In genomic region chr6:165717732-165718465, GRCh38 we compare ENCODE assay signal across 21 cellular contexts. TPM values are rescaled to one million over a fixed set of nuclear protein-coding genes. Genes with fewer than 3 reads are reported as not detected.
DNase-seq lines count a peak whose midpoint lies in the region; ATAC-seq and TF ChIP-seq lines count a peak whose summit lies in the region.
"Had no signal": no experiment of that assay in that cellular context is flagged by ENCODE, and none has a peak within 500 bp of the region (broad histone marks: within the 10 kb centered on the region; RNA-seq: fewer than 3 reads in every experiment).

No MANE protein-coding gene starts in this region.

- no peaks in the 10 kb centered on the region for H3K27me3 ChIP-seq in ACC112 (ENCODE audit: insufficient read depth, low read length)
- no peaks in the 10 kb centered on the region; the same call in 1 of the 2 replicates for H3K27me3 ChIP-seq in PC-3 (ENCODE audit: low read length)
- H3K27me3 ChIP-seq in colonic mucosa = no peaks in the 10 kb centered on the region
- H3K27me3 ChIP-seq: adrenal gland had no signal

- H3K9ac ChIP-seq in PC-3 (ENCODE audit: low read length) = no peak overlapping the region
- no peak overlapping the region for H3K9ac ChIP-seq in colonic mucosa (ENCODE audit: low read depth in 2 of 2, low read length in 2 of 2)

- no peaks in the 10 kb centered on the region for H3F3A ChIP-seq in PC-3 (ENCODE audit: low read length, unreplicated experiment)

- H3K4me1 ChIP-seq in ACC112 (ENCODE audit: control insufficient read depth, insufficient read depth, low read length, unreplicated experiment) (peaks cover 9% of the 10 kb centered on the region), PC-3 (ENCODE audit: insufficient read depth, low read length) (no peaks in the 10 kb centered on the region), mesodermal cell (ENCODE audit: control insufficient read depth, insufficient read depth, low read length, poor library complexity, severe bottlenecking) (peaks cover 15% of the 10 kb centered on the region), colonic mucosa (no peaks in the 10 kb centered on the region)
- H3K4me1 ChIP-seq: adrenal gland, lower lobe of right lung, prostate gland had no signal

- DNase-seq in PC-3 (peak; percentile 10), cardiac fibroblast (ENCODE audit: low read depth in 2 of 2) (peak; percentile 66 to 73), colonic mucosa (no peak), LoVo (ENCODE audit: low spot score) (no peak), cerebellar cortex (ENCODE audit: low spot score) (no peak), NCI-H748 (lab: John Stamatoyannopoulos, UW; ENCODE audit: unreplicated experiment) (no peak)
- DNase-seq: activated CD4-positive, CD25-positive, alpha-beta regulatory T cell; adrenal gland; CD8-positive, alpha-beta T cell; cortex of kidney; lower lobe of right lung; natural killer cell; NCI-H1436 treated with DMSO at 0.1 percent for 48 hours; NK-92 treated with Interleukin-12 subunit alpha and Interleukin-12 subunit beta, amount 100 ng/mL, for 24 hours; Right ventricle myocardium superior had no signal

- H3K4me3 ChIP-seq in ACC112 (ENCODE audit: low read depth, low read length) (no peak overlapping the region), PC-3 (ENCODE audit: low read length) (no peak overlapping the region), cardiac fibroblast (replicated peaks in 1 of 2; ENCODE audit: low read depth in 2 of 2, low read length in 2 of 2) (no peak overlapping the region), mesodermal cell (ENCODE audit: extremely low read depth, insufficient read depth, low read length, poor library complexity, severe bottlenecking) (no peak overlapping the region), colonic mucosa (no peak overlapping the region)
- H3K4me3 ChIP-seq: adrenal gland, lower lobe of right lung, prostate gland had no signal

- CTCF ChIA-PET in PC-3 (lab: Charles Lee) = no interaction called here

- H3K9me3 ChIP-seq in PC-3 (ENCODE audit: low read length) = no peaks in the 10 kb centered on the region
- H3K9me3 ChIP-seq in mesodermal cell (ENCODE audit: control insufficient read depth, low read length) = no peaks in the 10 kb centered on the region
- H3K9me3 ChIP-seq in colonic mucosa = no peaks in the 10 kb centered on the region
- H3K9me3 ChIP-seq: adrenal gland, lower lobe of right lung, prostate gland had no signal

- H4K20me1 ChIP-seq in PC-3 (ENCODE audit: low read length) = no peaks in the 10 kb centered on the region

- 0 out of 2 replicates have a peak overlapping the region, but pooled peaks have one; percentile 13 for H3K27ac ChIP-seq in ACC112 (ENCODE audit: low read depth, low read length)
- no peak overlapping the region for H3K27ac ChIP-seq in PC-3 (ENCODE audit: low read length)
- H3K27ac ChIP-seq in mesodermal cell (ENCODE audit: low read depth, low read length, severe bottlenecking) = peak overlapping the region; percentile 68
- H3K27ac ChIP-seq in colonic mucosa = no peak overlapping the region
- H3K27ac ChIP-seq: adrenal gland, lower lobe of right lung, prostate gland had no signal

- WGBS in mesodermal cell (ENCODE audit: insufficient coverage in 2 of 2), 2 experiments = no CpG with 5 or more reads among the region's 5 CpGs

- no peaks in the 10 kb centered on the region for H3K36me3 ChIP-seq in ACC112 (ENCODE audit: insufficient read depth, low read length)
- H3K36me3 ChIP-seq in PC-3 (ENCODE audit: low read depth, low read length) = no peaks in the 10 kb centered on the region
- no peaks in the 10 kb centered on the region for H3K36me3 ChIP-seq in mesodermal cell (ENCODE audit: control insufficient read depth, insufficient read depth, low read length)
- H3K36me3 ChIP-seq in colonic mucosa = no peaks in the 10 kb centered on the region
- H3K36me3 ChIP-seq: adrenal gland, lower lobe of right lung, prostate gland had no signal

- H3K79me2 ChIP-seq in ACC112 (ENCODE audit: control insufficient read depth, insufficient read depth, low read length, unreplicated experiment) (no peaks in the 10 kb centered on the region), PC-3 (ENCODE audit: low read length) (no peaks in the 10 kb centered on the region)

- POLR2A ChIA-PET in PC-3 (lab: Charles Lee; ENCODE audit: unreplicated experiment) = no interaction called here

- intact Hi-C loops in PC-3 (cut with micrococcal nuclease) (no loop called here), colonic mucosa (cut with DNase I) (no loop called here)

- no peak overlapping the region for H3K4me2 ChIP-seq in PC-3 (ENCODE audit: low read length)

- H2AFZ ChIP-seq in ACC112 (ENCODE audit: low read length, unreplicated experiment) (no peak overlapping the region), PC-3 (ENCODE audit: low read length) (no peak overlapping the region)

- no TSS peak for BruUV-seq in PC-3 (replicated peaks; lab: Mats Ljungman, UMichigan)

- no peaks in the 10 kb centered on the region for H3K9me2 ChIP-seq in PC-3 (replicated peaks; ENCODE audit: low read length)

- no peak for TF ChIP-seq CTCF in PC-3 (conservative IDR thresholded peaks at IDR 0.05; ENCODE audit: low read depth, low read length)
- no peak for TF ChIP-seq CTCF in cardiac fibroblast (IDR thresholded peaks at IDR 0.05; ENCODE audit: low read depth, low read length)
- TF ChIP-seq CTCF in colonic mucosa (IDR thresholded peaks at IDR 0.05) = no peak

- no peak for ATAC-seq in PC-3
- ATAC-seq: activated T-helper 17 cell treated with anti-CD3 and anti-CD28 coated beads, Interleukin-2, amount 50 U/mL, for 72 hours; CD8-positive, alpha-beta T cell; lower lobe of right lung; natural killer cell had no signal

RNA-seq across cellular contexts. Expression of gene PDE10A, which starts 54.9 kb away (rescaled TPM):
- total RNA-seq in PC-3 (2014; rRNA removed) (0.92 and 2.1 TPM in 2 replicates), colonic mucosa (1 to 10 TPM in 1 of 2 donors, under 1 TPM in 1; 0.37 to 3.4 TPM)
- 7.4 TPM for polyA plus RNA-seq in mesodermal cell (2013, experiment 1 of 2)
- 6.5 TPM for polyA plus RNA-seq in mesodermal cell (2013, experiment 2 of 2)
- total RNA-seq: activated CD8-positive, alpha-beta memory T cell treated with anti-CD3 and anti-CD28 coated beads for 36 hours; activated T-helper 17 cell treated with anti-CD3 and anti-CD28 coated beads, Interleukin-2, amount 50 U/mL, for 72 hours; CD8-positive, alpha-beta T cell; natural killer cell; T-helper 2 cell treated with Interferon-gamma antibody and Interleukin-4, amounts not matched to agents 100 ng/mL and 5 ng/mL, for 36 hours had no signal

Comparison
In these comparisons a context has a peak if more than half of its experiments do, and no peak if none do; other contexts are left out.
1. H3K27ac ChIP-seq: peak in ACC112 (single experiment) and mesodermal cell (single experiment); none in PC-3 (single experiment) and colonic mucosa (single experiment).
2. DNase-seq: peak in PC-3 (single experiment) and cardiac fibroblast (2 of 2); none in colonic mucosa (single experiment), LoVo (single experiment), cerebellar cortex (single experiment) and NCI-H748 (single experiment).